Comparison of ENCODE assay signal across 8 cellular contexts in genomic region chr17:29149431-29150064, GRCh38. TPM values are rescaled to one million over a fixed set of nuclear protein-coding genes. Genes with fewer than 3 reads are reported as not detected.
DNase-seq lines count a peak whose midpoint lies in the region; ATAC-seq, FAIRE-seq and TF ChIP-seq lines count a peak whose summit lies in the region.

No MANE protein-coding gene starts in this region.

- H3K4me1 ChIP-seq in keratinocyte (ENCODE audit: control insufficient read depth, extremely low read depth, insufficient read depth, low read length): peaks cover 82% of the 10 kb centered on the region

- dilution Hi-C loops in keratinocyte (cut with MboI; ENCODE audit: extremely low pct_ligation_motif_present, low sequenced_read_pairs): no loop called here

- H3K9me1 ChIP-seq in keratinocyte (ENCODE audit: control insufficient read depth, extremely low read depth, insufficient read depth, low read length): no peaks in the 10 kb centered on the region

- peak overlapping the region; percentile 78 for H3K9ac ChIP-seq in keratinocyte (ENCODE audit: control insufficient read depth, extremely low read depth, insufficient read depth, low read length)

- peak overlapping the region; percentile 84 for H3K4me2 ChIP-seq in keratinocyte (ENCODE audit: control insufficient read depth, extremely low read depth, insufficient read depth, low read depth, low read length)

- no peaks in the 10 kb centered on the region for H4K20me1 ChIP-seq in keratinocyte (ENCODE audit: control insufficient read depth, extremely low read depth, insufficient read depth, low read length)

- FAIRE-seq in keratinocyte (lab: Jason Lieb, UNC): peak; percentile 75

- H3K36me3 Mint-ChIP-seq in activated naive CD4-positive, alpha-beta T cell treated with anti-CD3 and anti-CD28 coated beads, Interleukin-2, amount 50 U/mL, for 72 hours: no peaks in the 10 kb centered on the region

- DNase-seq in COLO829 (ENCODE audit: low spot score) (peak; percentile 48), HL-60 (ENCODE audit: low read depth in 1 of 2, low spot score in 1 of 2) (no peak), keratinocyte (ENCODE audit: low read depth, low spot score) (peak; percentile 87), midbrain (lab: John Stamatoyannopoulos, UW) (no peak)
- DNase-seq in activated naive CD4-positive, alpha-beta T cell treated with anti-CD3 and anti-CD28 coated beads, Interleukin-2, amount 50 U/mL, for 72 hours (ENCODE audit: low spot score in 2 of 2): no peak
- DNase-seq in stimulated activated CD4-positive, alpha-beta T cell treated with anti-CD3 and anti-CD28 coated beads, Interleukin-4, amount 100 ng/mL, for 24 hours: no peak

- no peaks in the 10 kb centered on the region for H3K9me3 ChIP-seq in keratinocyte (ENCODE audit: control insufficient read depth, low read depth, low read length)

- peaks cover 53% of the 10 kb centered on the region for H3K79me2 ChIP-seq in keratinocyte (ENCODE audit: control insufficient read depth, insufficient read depth, low read length)

- H3K4me3 ChIP-seq in HL-60 (replicated peaks; ENCODE audit: insufficient read depth, low read length) (peak overlapping the region; percentile 35), keratinocyte (ENCODE audit: control insufficient read depth in 2 of 3, extremely low read depth in 1 of 3, insufficient read depth in 2 of 3, low read depth in 1 of 3, low read length in 3 of 3) (peak overlapping the region in 1 of 3 experiments; percentile 53)

- ATAC-seq in activated naive CD4-positive, alpha-beta T cell treated with anti-CD3 and anti-CD28 coated beads, Interleukin-2, amount 50 U/mL, for 72 hours: no peak
- no peak for ATAC-seq in HG02610 (IDR thresholded peaks at IDR 0.05; ENCODE audit: unreplicated experiment)

- peak overlapping the region; percentile 87 to 93 for H3K27ac Mint-ChIP-seq in activated naive CD4-positive, alpha-beta T cell treated with anti-CD3 and anti-CD28 coated beads, Interleukin-2, amount 50 U/mL, for 72 hours

- H3K9me3 Mint-ChIP-seq in activated naive CD4-positive, alpha-beta T cell treated with anti-CD3 and anti-CD28 coated beads, Interleukin-2, amount 50 U/mL, for 72 hours: no peaks in the 10 kb centered on the region

- H3K27me3 ChIP-seq in HL-60 (ENCODE audit: insufficient read depth, poor library complexity, severe bottlenecking): no peaks in the 10 kb centered on the region
- no peaks in the 10 kb centered on the region for H3K27me3 ChIP-seq in keratinocyte (ENCODE audit: control insufficient read depth, extremely low read depth, insufficient read depth, low read length)

- peak overlapping the region; percentile 64 for H3K27ac ChIP-seq in HL-60 (replicated peaks)
- H3K27ac ChIP-seq in keratinocyte (ENCODE audit: control insufficient read depth, insufficient read depth, low read length): peak overlapping the region; percentile 89
- H3K27ac ChIP-seq in temporal lobe (ENCODE audit: low read depth, low read length): peak overlapping the region; percentile 91

- peaks cover 4 to 18% of the 10 kb centered on the region in 2 experiments for H3K36me3 ChIP-seq in keratinocyte (ENCODE audit: control insufficient read depth in 2 of 2, extremely low read depth in 1 of 2, insufficient read depth in 2 of 2, low read length in 2 of 2)

- H2AFZ ChIP-seq in keratinocyte (ENCODE audit: control insufficient read depth, low read length): no peak overlapping the region

- TF ChIP-seq CTCF in HL-60 (IDR thresholded peaks at IDR 0.05; ENCODE audit: insufficient read depth, low read length) (no peak), keratinocyte (optimal IDR thresholded peaks at IDR 0.05 in 1 of 3, IDR thresholded peaks at IDR 0.05 in 1 of 3, conservative IDR thresholded peaks at IDR 0.05 in 1 of 3; ENCODE audit: extremely low read depth in 1 of 3, insufficient read depth in 2 of 3, low read length in 3 of 3) (no peak)

RNA-seq across cellular contexts. Expression of gene MYO18A, which starts 30.6 kb away (rescaled TPM):
- total RNA-seq in activated naive CD4-positive, alpha-beta T cell treated with anti-CD3 and anti-CD28 coated beads, Interleukin-2, amount 50 U/mL, for 72 hours: 10 to 100 TPM; 38.8 to 62.8 TPM
- polyA plus RNA-seq in keratinocyte: 18.4 to 26.6 TPM (median 20.0 TPM) in 3 replicates
- polyA plus RNA-seq in keratinocyte (2011; ENCODE audit: low read depth): 132 TPM
- 13.5 and 22.0 TPM in 2 replicates for polyA plus RNA-seq in keratinocyte (2011; cell fraction: cytosol; rRNA removed)
- 129 and 141 TPM in 2 replicates for polyA plus RNA-seq in keratinocyte (2011; cell fraction: nucleus; rRNA removed)
- polyA plus RNA-seq in keratinocyte (2012; ENCODE audit: low replicate concordance): 70.9 and 78.4 TPM in 2 replicates
- 43.5 to 142 TPM (median 64.0 TPM) in 3 replicates for polyA minus RNA-seq in keratinocyte
- 32.6 TPM for polyA minus RNA-seq in keratinocyte (2011; cell fraction: cytosol; rRNA and poly(A)+ RNA removed)
- polyA minus RNA-seq in keratinocyte (2011; cell fraction: nucleus; rRNA and poly(A)+ RNA removed): 71.2 and 113 TPM in 2 replicates
- total RNA-seq in temporal lobe: 54.6 TPM

Comparison
In these comparisons a context has a peak if more than half of its experiments do, and no peak if none do; other contexts are left out.
1. DNase-seq: peak in COLO829 (single experiment) and keratinocyte (single experiment); none in HL-60 (0 of 2), activated naive CD4-positive, alpha-beta T cell treated with anti-CD3 and anti-CD28 coated beads, Interleukin-2, amount 50 U/mL, for 72 hours (0 of 2), stimulated activated CD4-positive, alpha-beta T cell treated with anti-CD3 and anti-CD28 coated beads, Interleukin-4, amount 100 ng/mL, for 24 hours (single experiment) and midbrain (single experiment).
2. Peak in every context shown above with its lines, with median percentiles within 50 percentile points of each other: H3K27ac ChIP-seq.